In genomic region chr13:29540799-29541198, GRCh38 we compare ENCODE assay signal across 18 cellular contexts. TPM values are rescaled to one million over a fixed set of nuclear protein-coding genes. Genes with fewer than 3 reads are reported as not detected.
DNase-seq lines count a peak whose midpoint lies in the region; ATAC-seq and TF ChIP-seq lines count a peak whose summit lies in the region.
"Had no signal": no experiment of that assay in that cellular context is flagged by ENCODE, and none has a peak within 500 bp of the region (broad histone marks: within the 10 kb centered on the region; RNA-seq: fewer than 3 reads in every experiment).

No MANE protein-coding gene starts in this region.

- H4K20me1 ChIP-seq in GM23338 (replicated peaks; ENCODE audit: insufficient read depth): peaks cover 62% of the 10 kb centered on the region

- H3K27me3 Mint-ChIP-seq in activated CD4-positive, alpha-beta T cell treated with anti-CD3 and anti-CD28 coated beads, Interleukin-2, amount 10 ng/mL, durations not matched to agents 24 days and 14 days: no peaks in the 10 kb centered on the region
- H3K27me3 Mint-ChIP-seq in GM23338 (ENCODE audit: insufficient read depth, low read depth, poor library complexity) (peaks cover 10% of the 10 kb centered on the region), nephron progenitor cell (ENCODE audit: low read depth, poor library complexity) (peaks cover 3% of the 10 kb centered on the region)
- no peaks in the 10 kb centered on the region for H3K27me3 Mint-ChIP-seq in activated T-helper 2 cell treated with anti-CD3 and anti-CD28 coated beads, Interferon-gamma antibody, Interleukin-2, Interleukin-4, amounts not matched to agents 10 μg/mL and 5 μg/mL and 100 μg/mL, durations not matched to agents 14 hours and 24 hours and 36 hours (ENCODE audit: low read depth)
- H3K27me3 Mint-ChIP-seq: B cell had no signal

- H3K4me1 Mint-ChIP-seq in activated CD4-positive, alpha-beta T cell treated with anti-CD3 and anti-CD28 coated beads, Interleukin-2, amount 10 ng/mL, durations not matched to agents 24 days and 14 days: peaks cover 41% of the 10 kb centered on the region
- peaks cover 67% of the 10 kb centered on the region for H3K4me1 Mint-ChIP-seq in GM23338
- H3K4me1 Mint-ChIP-seq in activated T-helper 2 cell treated with anti-CD3 and anti-CD28 coated beads, Interferon-gamma antibody, Interleukin-2, Interleukin-4, amounts not matched to agents 10 μg/mL and 5 μg/mL and 100 μg/mL, durations not matched to agents 14 hours and 24 hours and 36 hours (ENCODE audit: low read depth): peaks cover 46% of the 10 kb centered on the region
- H3K4me1 Mint-ChIP-seq in nephron progenitor cell: peaks cover 49% of the 10 kb centered on the region

- H3K27ac Mint-ChIP-seq in activated CD4-positive, alpha-beta T cell treated with anti-CD3 and anti-CD28 coated beads, Interleukin-2, amount 10 ng/mL, durations not matched to agents 24 days and 14 days: peak overlapping the region; percentile 74
- H3K27ac Mint-ChIP-seq in GM23338: peak overlapping the region; percentile 70; the same call in 1 of the 2 replicates
- H3K27ac Mint-ChIP-seq in activated T-helper 2 cell treated with anti-CD3 and anti-CD28 coated beads, Interferon-gamma antibody, Interleukin-2, Interleukin-4, amounts not matched to agents 10 μg/mL and 5 μg/mL and 100 μg/mL, durations not matched to agents 14 hours and 24 hours and 36 hours: peak overlapping the region; percentile 75
- peak overlapping the region; percentile 76 for H3K27ac Mint-ChIP-seq in nephron progenitor cell
- H3K27ac Mint-ChIP-seq: B cell had no signal

- no peaks in the 10 kb centered on the region for H3K9me2 ChIP-seq in GM23338 (ENCODE audit: insufficient read depth)

- H3F3A ChIP-seq in GM23338 (replicated peaks; ENCODE audit: low read depth): no peaks in the 10 kb centered on the region

- no peaks in the 10 kb centered on the region for H3K9me3 Mint-ChIP-seq in activated CD4-positive, alpha-beta T cell treated with anti-CD3 and anti-CD28 coated beads, Interleukin-2, amount 10 ng/mL, durations not matched to agents 24 days and 14 days
- no peaks in the 10 kb centered on the region for H3K9me3 Mint-ChIP-seq in GM23338
- no peaks in the 10 kb centered on the region for H3K9me3 Mint-ChIP-seq in activated T-helper 2 cell treated with anti-CD3 and anti-CD28 coated beads, Interferon-gamma antibody, Interleukin-2, Interleukin-4, amounts not matched to agents 10 μg/mL and 5 μg/mL and 100 μg/mL, durations not matched to agents 14 hours and 24 hours and 36 hours
- peaks cover 4% of the 10 kb centered on the region for H3K9me3 Mint-ChIP-seq in nephron progenitor cell

- intact Hi-C loops in activated CD4-positive, alpha-beta T cell treated with anti-CD3 and anti-CD28 coated beads, Interleukin-2, amount 10 ng/mL, durations not matched to agents 24 days and 14 days (cut with micrococcal nuclease): loop anchor here (5.0 kb wide), 1 partner anchor 52 kb away; no protein-coding TSS in a partner anchor
- intact Hi-C loops in activated T-helper 2 cell treated with anti-CD3 and anti-CD28 coated beads, Interferon-gamma antibody, Interleukin-2, Interleukin-4, amounts not matched to agents 10 μg/mL and 5 μg/mL and 100 μg/mL, durations not matched to agents 14 hours and 24 hours and 36 hours (cut with micrococcal nuclease): no loop called here

- 0 out of 2 replicates have a peak, but pooled peaks cover 4% of the 10 kb centered on the region for H3K36me3 ChIP-seq in GM23338 (ENCODE audit: insufficient read depth)
- H3K36me3 ChIP-seq: right atrium auricular region had no signal

- H3K4me1 ChIP-seq in GM23338 (ENCODE audit: insufficient read depth): peaks cover 25% of the 10 kb centered on the region
- H3K4me1 ChIP-seq: lower lobe of right lung, right atrium auricular region had no signal

- H3K79me2 ChIP-seq in GM23338 (replicated peaks; ENCODE audit: insufficient read depth): peaks cover 100% of the 10 kb centered on the region

- peak overlapping the region; percentile 26 for H3K4me3 Mint-ChIP-seq in activated CD4-positive, alpha-beta T cell treated with anti-CD3 and anti-CD28 coated beads, Interleukin-2, amount 10 ng/mL, durations not matched to agents 24 days and 14 days
- H3K4me3 Mint-ChIP-seq in GM23338: no peak overlapping the region
- H3K4me3 Mint-ChIP-seq in activated T-helper 2 cell treated with anti-CD3 and anti-CD28 coated beads, Interferon-gamma antibody, Interleukin-2, Interleukin-4, amounts not matched to agents 10 μg/mL and 5 μg/mL and 100 μg/mL, durations not matched to agents 14 hours and 24 hours and 36 hours (ENCODE audit: low read depth): no peak overlapping the region
- no peak overlapping the region for H3K4me3 Mint-ChIP-seq in nephron progenitor cell
- H3K4me3 Mint-ChIP-seq: B cell had no signal

- no peak overlapping the region for H2AFZ ChIP-seq in GM23338

- H3K4me2 ChIP-seq in GM23338: peak overlapping the region; percentile 11

- H3K27ac ChIP-seq in GM23338 (ENCODE audit: low read depth): peak overlapping the region; percentile 65
- H3K27ac ChIP-seq: dorsolateral prefrontal cortex, lower lobe of right lung, right atrium auricular region, suprapubic skin, vagina had no signal

- peaks cover 30% of the 10 kb centered on the region for H3K36me3 Mint-ChIP-seq in activated CD4-positive, alpha-beta T cell treated with anti-CD3 and anti-CD28 coated beads, Interleukin-2, amount 10 ng/mL, durations not matched to agents 24 days and 14 days (ENCODE audit: low read depth)
- H3K36me3 Mint-ChIP-seq in GM23338 (ENCODE audit: low read depth): peaks cover 46% of the 10 kb centered on the region
- H3K36me3 Mint-ChIP-seq in activated T-helper 2 cell treated with anti-CD3 and anti-CD28 coated beads, Interferon-gamma antibody, Interleukin-2, Interleukin-4, amounts not matched to agents 10 μg/mL and 5 μg/mL and 100 μg/mL, durations not matched to agents 14 hours and 24 hours and 36 hours (ENCODE audit: low read depth): peaks cover 41% of the 10 kb centered on the region
- peaks cover 40% of the 10 kb centered on the region for H3K36me3 Mint-ChIP-seq in nephron progenitor cell (ENCODE audit: low read depth)

- no peak for DNase-seq in activated CD4-positive, alpha-beta T cell treated with anti-CD3 and anti-CD28 coated beads, Interleukin-2, amount 10 ng/mL, durations not matched to agents 24 days and 14 days
- DNase-seq in activated CD4-positive, alpha-beta T cell treated with anti-CD3 and anti-CD28 coated beads for 48 hours: no peak
- DNase-seq in GM23338 (ENCODE audit: low spot score): no peak
- no peak for DNase-seq in activated T-helper 2 cell treated with anti-CD3 and anti-CD28 coated beads, Interferon-gamma antibody, Interleukin-2, Interleukin-4, amounts not matched to agents 10 μg/mL and 5 μg/mL and 100 μg/mL, durations not matched to agents 14 hours and 24 hours and 36 hours (ENCODE audit: low spot score)
- DNase-seq in nephron progenitor cell: no peak
- no peak for DNase-seq in occipital lobe (lab: John Stamatoyannopoulos, UW)
- DNase-seq in left lobe of liver (ENCODE audit: low spot score): no peak
- DNase-seq: amniotic stem cell; dorsolateral prefrontal cortex; IMR-90; lower lobe of right lung; NCI-H510A treated with DMSO at 0.1 percent for 48 hours; stimulated activated CD8-positive, alpha-beta memory T cell treated with anti-CD3 and anti-CD28 coated beads, Interleukin-4, amount 100 ng/mL, for 48 hours had no signal

- H3K4me3 ChIP-seq in GM23338: no peak overlapping the region
- H3K4me3 ChIP-seq: dorsolateral prefrontal cortex, lower lobe of right lung, right atrium auricular region, suprapubic skin, vagina had no signal

- H3K27me3 ChIP-seq in GM23338 (ENCODE audit: insufficient read depth): no peaks in the 10 kb centered on the region
- H3K27me3 ChIP-seq: dorsolateral prefrontal cortex, right atrium auricular region, suprapubic skin, vagina had no signal

- ATAC-seq in GM23338 (no peak), HG03469 (IDR thresholded peaks at IDR 0.05; ENCODE audit: unreplicated experiment) (no peak), left lobe of liver (no peak)
- ATAC-seq: lower lobe of right lung had no signal

- TF ChIP-seq CTCF in GM23338 (conservative IDR thresholded peaks at IDR 0.05; ENCODE audit: low read depth in 2 of 2) (no peak), nephron progenitor cell (IDR thresholded peaks at IDR 0.05) (no peak)

TF ChIP-seq in GM23338, 12 proteins besides CTCF, POLR2A, EP300 and RAD21 (continues in another document):
- no peak for TF ChIP-seq ZNF331 (CRISPR knock-in tag; IDR thresholded peaks at IDR 0.05; ENCODE audit: low read depth)

RNA-seq across cellular contexts. Expression of gene SLC7A1, which starts 54.7 kb away (rescaled TPM):
- total RNA-seq in activated CD4-positive, alpha-beta T cell treated with anti-CD3 and anti-CD28 coated beads, Interleukin-2, amount 10 ng/mL, durations not matched to agents 24 days and 14 days: 137 and 138 TPM in 2 replicates
- total RNA-seq in GM23338 (2014; rRNA removed; shearing (Covaris generic)): 72.4 and 74.7 TPM in 2 replicates
- 22.1 and 23.0 TPM in 2 replicates for polyA plus RNA-seq in GM23338 (2016; fragmentation: Nextera tagmentation; extraction: Ambion mirVana)
- 111 and 114 TPM in 2 replicates for total RNA-seq in activated T-helper 2 cell treated with anti-CD3 and anti-CD28 coated beads, Interferon-gamma antibody, Interleukin-2, Interleukin-4, amounts not matched to agents 10 μg/mL and 5 μg/mL and 100 μg/mL, durations not matched to agents 14 hours and 24 hours and 36 hours
- 25.3 TPM for total RNA-seq in occipital lobe
- 1.1 TPM for total RNA-seq in left lobe of liver

Comparison
In these comparisons a context has a peak if more than half of its experiments do, and no peak if none do; other contexts are left out.
1. RNA of gene SLC7A1, which starts 54.7 kb away (total RNA-seq): 137 to 138 TPM in activated CD4-positive, alpha-beta T cell treated with anti-CD3 and anti-CD28 coated beads, Interleukin-2, amount 10 ng/mL, durations not matched to agents 24 days and 14 days, 111 to 114 TPM in activated T-helper 2 cell treated with anti-CD3 and anti-CD28 coated beads, Interferon-gamma antibody, Interleukin-2, Interleukin-4, amounts not matched to agents 10 μg/mL and 5 μg/mL and 100 μg/mL, durations not matched to agents 14 hours and 24 hours and 36 hours, 72.4 to 74.7 TPM in GM23338 and 25.3 TPM in occipital lobe (single experiment); 1.1 TPM in left lobe of liver (single experiment); every median in the first group is over 10 times any median in the second.
2. Peak in every context shown above with its lines, with median percentiles within 50 percentile points of each other: H3K27ac Mint-ChIP-seq.